8 cellular contexts compared by ENCODE assay signal in the genomic region with DNA sequence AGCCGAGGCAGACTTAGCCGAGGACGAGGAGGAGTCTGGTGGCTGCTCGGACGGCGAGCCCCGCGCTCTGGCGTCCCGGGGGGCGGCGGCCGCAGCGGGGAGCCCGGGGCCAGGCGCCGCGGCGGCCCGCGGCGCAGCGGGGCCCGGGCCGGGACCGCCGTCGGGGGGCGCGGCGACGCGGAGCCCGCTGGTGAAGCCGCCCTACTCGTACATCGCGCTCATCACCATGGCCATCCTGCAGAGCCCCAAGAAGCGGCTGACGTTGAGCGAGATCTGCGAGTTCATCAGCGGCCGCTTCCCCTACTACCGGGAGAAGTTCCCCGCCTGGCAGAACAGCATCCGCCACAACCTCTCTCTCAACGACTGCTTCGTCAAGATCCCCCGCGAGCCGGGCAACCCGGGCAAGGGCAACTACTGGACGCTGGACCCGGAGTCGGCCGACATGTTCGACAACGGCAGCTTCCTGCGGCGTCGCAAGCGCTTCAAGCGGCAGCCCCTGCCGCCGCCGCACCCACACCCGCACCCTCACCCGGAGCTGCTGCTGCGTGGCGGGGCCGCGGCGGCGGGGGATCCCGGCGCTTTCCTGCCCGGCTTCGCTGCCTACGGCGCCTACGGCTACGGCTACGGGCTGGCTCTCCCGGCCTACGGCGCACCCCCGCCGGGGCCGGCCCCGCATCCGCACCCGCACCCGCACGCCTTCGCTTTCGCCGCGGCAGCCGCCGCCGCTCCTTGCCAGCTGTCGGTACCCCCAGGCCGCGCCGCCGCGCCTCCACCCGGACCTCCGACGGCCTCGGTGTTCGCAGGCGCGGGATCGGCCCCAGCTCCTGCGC. TPM values are rescaled to one million over a fixed set of nuclear protein-coding genes. Genes with fewer than 3 reads are reported as not detected.
A peak's percentile ranks its signal among the peaks of the same experiment; 100 is the strongest.
DNase-seq lines count a peak whose midpoint lies in the region; ATAC-seq and TF ChIP-seq lines count a peak whose summit lies in the region.

No MANE protein-coding gene starts in this region.

- H3K36me3 ChIP-seq in OCI-LY1 (ENCODE audit: insufficient read depth, low read length) (no peaks in the 10 kb centered on the region), body of pancreas (replicated peaks in 1 of 2; ENCODE audit: insufficient read depth in 1 of 2, low read depth in 2 of 2) (no peaks in the 10 kb centered on the region)

- H3K4me3 ChIP-seq in GM12864 (ENCODE audit: low read depth, low read length) (peak overlapping the region; percentile 73), OCI-LY1 (ENCODE audit: low read depth, low read length, poor library complexity, severe bottlenecking) (peak overlapping the region; percentile 88), body of pancreas (peak overlapping the region; percentile 37 to 62)

- H3K4me1 ChIP-seq in OCI-LY1 (ENCODE audit: insufficient read depth, low read length, severe bottlenecking) (peaks cover 8% of the 10 kb centered on the region), body of pancreas (peaks cover 43% of the 10 kb centered on the region)

- H3K79me2 ChIP-seq in OCI-LY1 (ENCODE audit: insufficient read depth, low read length) = no peaks in the 10 kb centered on the region

- peaks cover 17 to 19% of the 10 kb centered on the region in 2 donors for H3K4me1 Mint-ChIP-seq in natural killer cell treated with Interleukin-12 subunit alpha and Interleukin-12 subunit beta and Interleukin-15 and Interleukin-18, amount 100 ng/mL, for 72 hours (ENCODE audit: low read depth in 2 of 2)

- intact Hi-C loops in body of pancreas (cut with DNase I) = no loop called here

- H3K4me3 Mint-ChIP-seq in natural killer cell treated with Interleukin-12 subunit alpha and Interleukin-12 subunit beta and Interleukin-15 and Interleukin-18, amount 100 ng/mL, for 72 hours = peak overlapping the region; percentile 58

- WGBS in body of pancreas, 2 donors = 5 to 10% methylated on average over 27 to 105 of the region's 117 CpGs

- TF ChIP-seq CTCF in GM12864 (IDR thresholded peaks at IDR 0.05; ENCODE audit: low read depth, low read length, missing control alignments) (no peak), OCI-LY1 (IDR thresholded peaks at IDR 0.05; ENCODE audit: low read length) (no peak), body of pancreas (IDR thresholded peaks at IDR 0.05) (no peak)

- peaks cover 0 to 8% of the 10 kb centered on the region in 2 donors for H3K27me3 Mint-ChIP-seq in natural killer cell treated with Interleukin-12 subunit alpha and Interleukin-12 subunit beta and Interleukin-15 and Interleukin-18, amount 100 ng/mL, for 72 hours

- no peak for ATAC-seq in body of pancreas
- no peak for ATAC-seq in natural killer cell treated with Interleukin-12 subunit alpha and Interleukin-12 subunit beta and Interleukin-15 and Interleukin-18, amount 100 ng/mL, for 72 hours
- ATAC-seq in HG02981 (IDR thresholded peaks at IDR 0.05; ENCODE audit: unreplicated experiment) = no peak
- ATAC-seq in GM21423 (IDR thresholded peaks at IDR 0.05; ENCODE audit: unreplicated experiment) = no peak
- ATAC-seq in HG03571 (IDR thresholded peaks at IDR 0.05; ENCODE audit: unreplicated experiment) = no peak

- H2AFZ ChIP-seq in OCI-LY1 (ENCODE audit: low read length) = no peak overlapping the region

- H3K9ac ChIP-seq in OCI-LY1 (ENCODE audit: low read length) = peak overlapping the region; percentile 89; the same call in 1 of the 2 replicates

- H3K27ac ChIP-seq in OCI-LY1 (ENCODE audit: low read depth, low read length, poor library complexity, severe bottlenecking) (no peak overlapping the region), body of pancreas (no peak overlapping the region)

- peak overlapping the region; percentile 86 for H3K4me2 ChIP-seq in OCI-LY1 (ENCODE audit: low read length)

- no peaks in the 10 kb centered on the region for H4K20me1 ChIP-seq in OCI-LY1 (ENCODE audit: insufficient read depth, low read length)

- no peaks in the 10 kb centered on the region for H3K36me3 Mint-ChIP-seq in natural killer cell treated with Interleukin-12 subunit alpha and Interleukin-12 subunit beta and Interleukin-15 and Interleukin-18, amount 100 ng/mL, for 72 hours

- no peak for TF ChIP-seq POLR2A in body of pancreas (IDR thresholded peaks at IDR 0.05)

- DNase-seq in GM12864 (ENCODE audit: low read depth) (no peak), body of pancreas (no peak), occipital lobe (lab: John Stamatoyannopoulos, UW) (no peak)
- no peak for DNase-seq in natural killer cell treated with Interleukin-12 subunit alpha and Interleukin-12 subunit beta and Interleukin-15 and Interleukin-18, amount 100 ng/mL, for 72 hours (ENCODE audit: low spot score)

- no peaks in the 10 kb centered on the region for H3K9me3 ChIP-seq in OCI-LY1 (ENCODE audit: low read length)
- H3K9me3 ChIP-seq in body of pancreas = no peaks in the 10 kb centered on the region

- H3F3A ChIP-seq in OCI-LY1 (ENCODE audit: insufficient read depth, low read length) = no peaks in the 10 kb centered on the region

- H3K27ac Mint-ChIP-seq in natural killer cell treated with Interleukin-12 subunit alpha and Interleukin-12 subunit beta and Interleukin-15 and Interleukin-18, amount 100 ng/mL, for 72 hours = no peak overlapping the region

- no peaks in the 10 kb centered on the region for H3K9me3 Mint-ChIP-seq in natural killer cell treated with Interleukin-12 subunit alpha and Interleukin-12 subunit beta and Interleukin-15 and Interleukin-18, amount 100 ng/mL, for 72 hours

- no peaks in the 10 kb centered on the region for H3K9me2 ChIP-seq in OCI-LY1 (ENCODE audit: low read depth, low read length)

- H3K27me3 ChIP-seq in OCI-LY1 (ENCODE audit: insufficient read depth, low read length) (no peaks in the 10 kb centered on the region; the same call in 1 of the 2 replicates), body of pancreas (peaks cover 8 to 40% of the 10 kb centered on the region in 2 donors)

RNA-seq across cellular contexts. Expression of a gene that starts 0.7 kb away (rescaled TPM):
- total RNA-seq in body of pancreas (under 1 TPM in 1 of 2 donors, not detected in 1; 0.26 TPM), occipital lobe (0.31 TPM)
- under 1 TPM; 0.33 to 0.36 TPM for total RNA-seq in natural killer cell treated with Interleukin-12 subunit alpha and Interleukin-12 subunit beta and Interleukin-15 and Interleukin-18, amount 100 ng/mL, for 72 hours

RNA-seq across cellular contexts. Expression of a gene that starts 22.5 kb away (rescaled TPM):
- total RNA-seq in body of pancreas (not detected), occipital lobe (not detected)
- total RNA-seq in natural killer cell treated with Interleukin-12 subunit alpha and Interleukin-12 subunit beta and Interleukin-15 and Interleukin-18, amount 100 ng/mL, for 72 hours = not detected
